Comparison of ENCODE assay signal across 28 cellular contexts in the genomic region with DNA sequence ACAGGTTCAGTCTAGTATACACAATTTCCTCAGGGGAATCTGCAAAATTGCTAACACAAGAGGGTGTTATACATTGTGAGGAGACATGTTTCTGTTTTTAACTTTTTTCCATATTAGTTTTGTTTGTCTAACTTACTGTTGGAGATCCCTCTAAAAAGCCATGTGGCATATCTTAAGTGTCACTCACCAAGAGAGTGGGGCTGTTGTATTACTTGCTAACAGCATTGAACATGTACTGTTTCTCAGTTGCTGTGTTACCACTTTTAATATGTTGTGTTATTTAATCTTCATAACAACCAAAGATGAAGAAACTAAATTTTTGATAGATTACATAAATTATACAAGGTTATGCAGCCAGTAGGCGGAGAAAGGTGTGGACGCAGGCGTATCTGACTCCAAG.
"Had no signal": no experiment of that assay in that cellular context is flagged by ENCODE, and none has a peak within 500 bp of the region (broad histone marks: within the 10 kb centered on the region; RNA-seq: fewer than 3 reads in every experiment).

No MANE protein-coding gene starts in this region.

- H3K27ac ChIP-seq: hepatocyte, lower lobe of right lung, neural progenitor cell, neutrophil, parathyroid adenoma, psoas muscle, skin epidermis, stomach, testis, thyroid gland, transverse colon, upper lobe of left lung, vagina had no signal

- H3K27me3 Mint-ChIP-seq: naive B cell; stimulated activated naive B cell treated with anti-CD40 and anti-IgM and Interleukin-4, amounts not matched to agents 10 μg/mL and 1 μg/mL and 100 μg/mL, for 72 hours had no signal

- H3K36me3 ChIP-seq: lower lobe of right lung, neural progenitor cell, neutrophil, stomach, thyroid gland, transverse colon, upper lobe of left lung, vagina had no signal

- H3K36me3 Mint-ChIP-seq: natural killer cell, neural progenitor cell had no signal

- ATAC-seq: left lobe of liver; lower lobe of right lung; natural killer cell; psoas muscle; sciatic nerve; stimulated activated naive B cell treated with anti-CD40 and anti-IgM and Interleukin-4, amounts not matched to agents 10 μg/mL and 1 μg/mL and 100 μg/mL, for 72 hours; stimulated activated naive CD8-positive, alpha-beta T cell treated with anti-CD3 and anti-CD28 coated beads, Interleukin-15, Interleukin-2, amounts not matched to agents 100 U/mL and 50 U/mL, for 24 hours had no signal

- H3K4me3 Mint-ChIP-seq: naive B cell; natural killer cell; nephron progenitor cell; neural progenitor cell; stimulated activated naive B cell treated with anti-CD40 and anti-IgM and Interleukin-4, amounts not matched to agents 10 μg/mL and 1 μg/mL and 100 μg/mL, for 72 hours had no signal

- H3K79me2 ChIP-seq: hepatocyte, parathyroid adenoma had no signal

- H3K27ac Mint-ChIP-seq: naive B cell; natural killer cell; nephron progenitor cell; neural progenitor cell; stimulated activated naive B cell treated with anti-CD40 and anti-IgM and Interleukin-4, amounts not matched to agents 10 μg/mL and 1 μg/mL and 100 μg/mL, for 72 hours had no signal

- H3K9me3 ChIP-seq: lower lobe of right lung, neutrophil, psoas muscle, testis, thyroid gland, transverse colon, upper lobe of left lung, vagina had no signal

- H3K4me3 ChIP-seq: hepatocyte, lower lobe of right lung, neural progenitor cell, psoas muscle, skin epidermis, stomach, testis, thyroid gland, transverse colon, upper lobe of left lung, vagina had no signal

- H3K9ac ChIP-seq: neural progenitor cell, parathyroid adenoma had no signal

- H3K27me3 ChIP-seq: hepatocyte, neural progenitor cell, neutrophil, stomach, testis, thyroid gland, transverse colon, upper lobe of left lung, vagina had no signal

- H3K4me1 ChIP-seq: lower lobe of right lung, neural progenitor cell, parathyroid adenoma, psoas muscle, stomach, testis, thyroid gland, transverse colon, upper lobe of left lung, vagina had no signal

- DNase-seq: islet precursor cell; lower lobe of right lung; mammary epithelial cell; mesenchymal stem cell; naive B cell; natural killer cell; nephron progenitor cell; occipital lobe; psoas muscle; stimulated activated CD4-positive, alpha-beta T cell treated with anti-CD3 and anti-CD28 coated beads, Interleukin-12 subunit alpha, Interleukin-12 subunit beta, amount 100 ng/mL, for 4 hours; stimulated activated CD4-positive, alpha-beta T cell treated with anti-CD3 and anti-CD28 coated beads, Interleukin-15, amount 100 ng/mL, for 24 hours; stimulated activated CD4-positive, alpha-beta T cell treated with anti-CD3 and anti-CD28 coated beads, Interleukin-2, amount 100 ng/mL, for 24 hours; stimulated activated CD4-positive, alpha-beta T cell treated with anti-CD3 and anti-CD28 coated beads, Interleukin-4, amount 100 ng/mL, for 1 hour; stimulated activated naive B cell treated with anti-CD40 and anti-IgM and Interleukin-4, amounts not matched to agents 10 μg/mL and 1 μg/mL and 100 μg/mL, for 72 hours; stimulated activated naive CD8-positive, alpha-beta T cell treated with anti-CD3 and anti-CD28 coated beads, Interleukin-15, Interleukin-2, amounts not matched to agents 100 U/mL and 50 U/mL, for 24 hours; stomach; testis; thyroid gland; transverse colon; upper lobe of left lung had no signal

- H2AFZ ChIP-seq: hepatocyte, neural progenitor cell, parathyroid adenoma had no signal

- H3K4me2 ChIP-seq: hepatocyte, neural progenitor cell had no signal

- H3K9me3 Mint-ChIP-seq: nephron progenitor cell had no signal

- H3K4me1 Mint-ChIP-seq: naive B cell; natural killer cell; nephron progenitor cell; neural progenitor cell; stimulated activated naive B cell treated with anti-CD40 and anti-IgM and Interleukin-4, amounts not matched to agents 10 μg/mL and 1 μg/mL and 100 μg/mL, for 72 hours had no signal
